ENCODE assay signal across 28 cellular contexts in genomic region chr6:56571605-56572004, GRCh38.
"Had no signal": no experiment of that assay in that cellular context is flagged by ENCODE, and none has a peak within 500 bp of the region (broad histone marks: within the 10 kb centered on the region; RNA-seq: fewer than 3 reads in every experiment).

No MANE protein-coding gene starts in this region.

- H3K36me3 ChIP-seq: cardiac muscle cell had no signal

- H3K9me3 ChIP-seq: ascending aorta had no signal

- ATAC-seq: activated CD8-positive, alpha-beta memory T cell treated with anti-CD3 and anti-CD28 coated beads, Interleukin-2, amount 10 ng/mL, durations not matched to agents 7 days and 5 days; activated CD8-positive, alpha-beta T cell treated with anti-CD3 and anti-CD28 coated beads, Interleukin-2, amount 10 ng/mL, durations not matched to agents 7 days and 5 days; activated naive CD8-positive, alpha-beta T cell treated with anti-CD3 and anti-CD28 coated beads, Interleukin-2, amount 50 U/mL, for 24 hours had no signal

- FAIRE-seq: bronchial epithelial cell, TTC549 had no signal

- H3K4me3 ChIP-seq: ascending aorta, cardiac muscle cell had no signal

- H3K27ac ChIP-seq: ascending aorta, cardiac muscle cell, VCaP had no signal

- H3K27me3 ChIP-seq: ascending aorta, cardiac muscle cell had no signal

- DNase-seq: activated B cell treated with CpG ODN at 0.5 μM for 24 hours; activated CD4-positive, alpha-beta memory T cell treated with anti-CD3 and anti-CD28 coated beads, Interleukin-2, amount 10 ng/mL, durations not matched to agents 7 days and 5 days; activated CD4-positive, alpha-beta T cell treated with anti-CD3 and anti-CD28 coated beads for 36 hours; activated CD4-positive, alpha-beta T cell treated with anti-CD3 and anti-CD28 coated beads for 48 hours; activated CD4-positive, alpha-beta T cell treated with anti-CD3 and anti-CD28 coated beads, Interleukin-2, amount 10 ng/mL, durations not matched to agents 7 days and 5 days; activated CD4-positive, CD25-positive, alpha-beta regulatory T cell treated with anti-CD3 and anti-CD28 coated beads, Interleukin-2, amount 50 U/mL, for 72 hours; activated CD8-positive, alpha-beta memory T cell treated with anti-CD3 and anti-CD28 coated beads for 24 hours; activated CD8-positive, alpha-beta memory T cell treated with anti-CD3 and anti-CD28 coated beads, Interleukin-2, amount 10 ng/mL, durations not matched to agents 7 days and 5 days; activated CD8-positive, alpha-beta memory T cell treated with anti-CD3 and anti-CD28 coated beads, Interleukin-2, amount 50 U/mL, for 48 hours; activated CD8-positive, alpha-beta T cell treated with anti-CD3 and anti-CD28 coated beads, Interleukin-2, amount 10 ng/mL, durations not matched to agents 7 days and 5 days; activated effector memory CD4-positive, alpha-beta T cell treated with Interleukin-2 at 50 U/mL for 16 hours; activated gamma-delta T cell; activated naive CD4-positive, alpha-beta T cell treated with anti-CD3 and anti-CD28 coated beads, Interleukin-2, amount 10 ng/mL, durations not matched to agents 7 days and 5 days; activated naive CD4-positive, alpha-beta T cell treated with Interleukin-2 at 50 U/mL for 16 hours; activated naive CD8-positive, alpha-beta T cell treated with anti-CD3 and anti-CD28 coated beads, Interleukin-2, amount 10 ng/mL, durations not matched to agents 7 days and 5 days; activated naive CD8-positive, alpha-beta T cell treated with anti-CD3 and anti-CD28 coated beads, Interleukin-2, amount 50 U/mL, for 24 hours; activated T-cell treated with anti-CD3 and anti-CD28 coated beads, Interleukin-2, amount 50 U/mL, for 24 hours; activated T-cell treated with anti-CD3 and anti-CD28 coated beads, Interleukin-2, amount 50 U/mL, for 48 hours; amygdala; caudate nucleus; cerebellar nuclear complex; T-helper 2 cell; T-helper 9 cell had no signal
